8 cellular contexts compared by ENCODE assay signal in the genomic region with DNA sequence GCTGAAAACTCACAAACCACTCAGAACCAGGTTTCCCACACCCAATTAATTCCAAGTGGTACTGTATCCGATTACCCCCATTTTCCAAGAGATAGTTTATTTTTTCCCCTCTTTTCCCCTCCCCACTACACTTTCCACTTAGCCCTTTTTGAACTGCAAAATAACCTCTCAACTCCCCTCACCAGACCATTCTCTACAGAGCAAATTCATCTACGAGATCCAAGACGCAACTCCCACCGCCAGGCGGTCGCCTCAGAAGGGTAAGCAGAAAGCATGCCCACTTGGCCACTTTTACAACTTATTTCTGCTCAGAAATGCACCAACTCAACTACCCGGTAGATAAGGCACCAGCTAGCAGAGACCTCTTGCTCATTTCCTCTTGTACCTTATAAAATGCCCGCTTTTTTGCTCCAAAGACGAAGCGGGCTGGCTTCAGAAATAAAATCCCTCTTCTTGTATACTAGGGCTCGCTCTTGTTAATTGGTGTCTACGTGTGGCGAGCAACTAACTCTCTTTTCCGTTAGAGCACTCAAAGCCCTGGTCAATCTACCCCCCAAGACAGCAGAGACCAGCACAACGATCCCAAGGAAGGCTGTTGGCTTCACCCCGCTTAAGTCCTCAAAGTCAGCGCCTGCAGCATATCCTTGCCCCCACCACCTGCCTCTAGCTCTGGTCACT. TPM values are rescaled to one million over a fixed set of nuclear protein-coding genes. Genes with fewer than 3 reads are reported as not detected.
DNase-seq lines count a peak whose midpoint lies in the region; ATAC-seq and TF ChIP-seq lines count a peak whose summit lies in the region.

No MANE protein-coding gene starts in this region.

- peak overlapping the region; percentile 80 to 91 (median 87) for H3K9ac ChIP-seq in BLaER1 treated with 17β-estradiol and CSF1 and Interleukin-3, amounts not matched to agents 10 nM and 100 nM
- H3K9ac ChIP-seq in HUES6 (ENCODE audit: low read length): peak overlapping the region; percentile 56

- no peak for TF ChIP-seq CTCF in WTC11 (IDR thresholded peaks at IDR 0.05)
- TF ChIP-seq CTCF in mucosa of descending colon (IDR thresholded peaks at IDR 0.05): no peak

- peaks cover 29 to 50% (median 38%) of the 10 kb centered on the region in 10 experiments for H3K4me1 ChIP-seq in BLaER1 treated with 17β-estradiol and CSF1 and Interleukin-3, amounts not matched to agents 10 nM and 100 nM
- H3K4me1 ChIP-seq in HUES6 (ENCODE audit: control insufficient read depth, insufficient read depth, low read length) (peaks cover 6% of the 10 kb centered on the region; the same call in 1 of the 2 replicates), mucosa of descending colon (ENCODE audit: low read depth) (peaks cover 24% of the 10 kb centered on the region)

- H3K4me3 ChIP-seq in BLaER1 treated with 17β-estradiol and CSF1 and Interleukin-3, amounts not matched to agents 10 nM and 100 nM: peak overlapping the region; percentile 76 to 88 (median 82)
- H3K4me3 ChIP-seq in HUES6 (ENCODE audit: low read depth, low read length): peak overlapping the region; percentile 73
- peak overlapping the region; percentile 37 for H3K4me3 ChIP-seq in mucosa of descending colon

- H3K9me3 Mint-ChIP-seq in WTC11: no peaks in the 10 kb centered on the region

- H3K36me3 Mint-ChIP-seq in WTC11: no peaks in the 10 kb centered on the region

- peak overlapping the region; percentile 83 to 92 (median 90) for H3K4me2 ChIP-seq in BLaER1 treated with 17β-estradiol and CSF1 and Interleukin-3, amounts not matched to agents 10 nM and 100 nM

- no peaks in the 10 kb centered on the region for H3K9me3 ChIP-seq in BLaER1 treated with 17β-estradiol and CSF1 and Interleukin-3, amounts not matched to agents 10 nM and 100 nM (replicated peaks in 1 of 11)
- H3K9me3 ChIP-seq in HUES6 (ENCODE audit: control insufficient read depth, insufficient read depth, low read depth, low read length) (no peaks in the 10 kb centered on the region), mucosa of descending colon (no peaks in the 10 kb centered on the region)

- no peak overlapping the region for H3K4me3 Mint-ChIP-seq in WTC11

- intact Hi-C loops in mucosa of descending colon (cut with DNase I, micrococcal nuclease): loop anchor here in 1 of 2 donors (10.0 kb wide), 1 partner anchor 143 kb away; a partner anchor contains a TSS

- no peak overlapping the region for H3K27ac Mint-ChIP-seq in WTC11

- peak; percentile 8 for ATAC-seq in GM19372 (IDR thresholded peaks at IDR 0.05; ENCODE audit: low read depth, unreplicated experiment)
- ATAC-seq in WTC11: peak; percentile 2
- peak; percentile 4 for ATAC-seq in mucosa of descending colon

- 0 out of 2 replicates have a peak, but pooled peaks cover 4% of the 10 kb centered on the region for H3K27me3 Mint-ChIP-seq in WTC11 (ENCODE audit: low read depth)

- DNase-seq in WTC11 (ENCODE audit: low spot score) (peak; percentile 21), mucosa of descending colon (peak in 2 of 3 donors; percentile 41 to 58), substantia nigra (lab: John Stamatoyannopoulos, UW) (peak in 13 of 49 donors; percentile 5 to 66 (median 26)), 8988T (no peak)
- peak; percentile 18 for DNase-seq in effector CD4-positive, alpha-beta T cell

- peaks cover 4% of the 10 kb centered on the region for H3K4me1 Mint-ChIP-seq in WTC11

- POLR2A ChIA-PET in WTC11 (lab: Charles Lee): interaction anchor here (0.9 to 3.9 kb wide), 5 partner anchors 14 to 140 kb away, joined by 3 to 24 read pairs (median 4); a partner anchor contains a TSS

- no peaks in the 10 kb centered on the region for H3K27me3 ChIP-seq in BLaER1 treated with 17β-estradiol and CSF1 and Interleukin-3, amounts not matched to agents 10 nM and 100 nM
- no peaks in the 10 kb centered on the region for H3K27me3 ChIP-seq in HUES6 (ENCODE audit: control insufficient read depth, insufficient read depth, low read length)

- peak overlapping the region; percentile 86 to 96 (median 90); a peak in 21 of 22 replicates for H3K27ac ChIP-seq in BLaER1 treated with 17β-estradiol and CSF1 and Interleukin-3, amounts not matched to agents 10 nM and 100 nM
- H3K27ac ChIP-seq in HUES6 (ENCODE audit: low read depth, low read length): peak overlapping the region; percentile 8; the same call in 1 of the 2 replicates
- H3K27ac ChIP-seq in substantia nigra (ENCODE audit: low read depth, low read length, poor library complexity, severe bottlenecking): peak overlapping the region; percentile 100

- peaks cover 0 to 29% (median 13%) of the 10 kb centered on the region in 11 experiments; a peak in 12 of 22 replicates for H4K20me1 ChIP-seq in BLaER1 treated with 17β-estradiol and CSF1 and Interleukin-3, amounts not matched to agents 10 nM and 100 nM

- peaks cover 0 to 12% (median 7%) of the 10 kb centered on the region in 11 experiments; a peak in 7 of 22 replicates for H3K36me3 ChIP-seq in BLaER1 treated with 17β-estradiol and CSF1 and Interleukin-3, amounts not matched to agents 10 nM and 100 nM
- H3K36me3 ChIP-seq in HUES6 (ENCODE audit: control insufficient read depth, insufficient read depth, low read length): no peaks in the 10 kb centered on the region
- H3K36me3 ChIP-seq in mucosa of descending colon (ENCODE audit: low read depth): no peaks in the 10 kb centered on the region

- CTCF ChIA-PET in WTC11 (lab: Charles Lee): interaction anchor here (0.7 to 1.5 kb wide), 7 partner anchors 11 to 268 kb away, joined by 3 to 5 read pairs (median 3); a partner anchor contains a TSS

TF ChIP-seq in WTC11, 78 proteins besides CTCF, POLR2A, EP300 and RAD21 (continues in another document):
- TF ChIP-seq, protein P1, sequence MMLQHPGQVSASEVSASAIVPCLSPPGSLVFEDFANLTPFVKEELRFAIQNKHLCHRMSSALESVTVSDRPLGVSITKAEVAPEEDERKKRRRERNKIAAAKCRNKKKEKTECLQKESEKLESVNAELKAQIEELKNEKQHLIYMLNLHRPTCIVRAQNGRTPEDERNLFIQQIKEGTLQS (CRISPR knock-in tag; conservative IDR thresholded peaks at IDR 0.05): no peak
- TF ChIP-seq, protein P2, sequence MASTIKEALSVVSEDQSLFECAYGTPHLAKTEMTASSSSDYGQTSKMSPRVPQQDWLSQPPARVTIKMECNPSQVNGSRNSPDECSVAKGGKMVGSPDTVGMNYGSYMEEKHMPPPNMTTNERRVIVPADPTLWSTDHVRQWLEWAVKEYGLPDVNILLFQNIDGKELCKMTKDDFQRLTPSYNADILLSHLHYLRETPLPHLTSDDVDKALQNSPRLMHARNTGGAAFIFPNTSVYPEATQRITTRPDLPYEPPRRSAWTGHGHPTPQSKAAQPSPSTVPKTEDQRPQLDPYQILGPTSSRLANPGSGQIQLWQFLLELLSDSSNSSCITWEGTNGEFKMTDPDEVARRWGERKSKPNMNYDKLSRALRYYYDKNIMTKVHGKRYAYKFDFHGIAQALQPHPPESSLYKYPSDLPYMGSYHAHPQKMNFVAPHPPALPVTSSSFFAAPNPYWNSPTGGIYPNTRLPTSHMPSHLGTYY (CRISPR knock-in tag; IDR thresholded peaks at IDR 0.05): no peak
- no peak for TF ChIP-seq NR2C2 (CRISPR knock-in tag; IDR thresholded peaks at IDR 0.05)
- peak; percentile 36; the same call in 1 of the 2 replicates for TF ChIP-seq MYBL2 (CRISPR knock-in tag; IDR thresholded peaks at IDR 0.05)
- TF ChIP-seq, protein P3, sequence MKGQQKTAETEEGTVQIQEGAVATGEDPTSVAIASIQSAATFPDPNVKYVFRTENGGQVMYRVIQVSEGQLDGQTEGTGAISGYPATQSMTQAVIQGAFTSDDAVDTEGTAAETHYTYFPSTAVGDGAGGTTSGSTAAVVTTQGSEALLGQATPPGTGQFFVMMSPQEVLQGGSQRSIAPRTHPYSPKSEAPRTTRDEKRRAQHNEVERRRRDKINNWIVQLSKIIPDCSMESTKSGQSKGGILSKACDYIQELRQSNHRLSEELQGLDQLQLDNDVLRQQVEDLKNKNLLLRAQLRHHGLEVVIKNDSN (CRISPR knock-in tag; IDR thresholded peaks at IDR 0.05): no peak
- no peak for TF ChIP-seq CREM (CRISPR knock-in tag; IDR thresholded peaks at IDR 0.05)
- TF ChIP-seq, protein P4, sequence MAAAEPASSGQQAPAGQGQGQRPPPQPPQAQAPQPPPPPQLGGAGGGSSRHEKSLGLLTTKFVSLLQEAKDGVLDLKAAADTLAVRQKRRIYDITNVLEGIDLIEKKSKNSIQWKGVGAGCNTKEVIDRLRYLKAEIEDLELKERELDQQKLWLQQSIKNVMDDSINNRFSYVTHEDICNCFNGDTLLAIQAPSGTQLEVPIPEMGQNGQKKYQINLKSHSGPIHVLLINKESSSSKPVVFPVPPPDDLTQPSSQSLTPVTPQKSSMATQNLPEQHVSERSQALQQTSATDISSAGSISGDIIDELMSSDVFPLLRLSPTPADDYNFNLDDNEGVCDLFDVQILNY (CRISPR knock-in tag; IDR thresholded peaks at IDR 0.05): no peak; the same call in 1 of the 2 replicates
- no peak for TF ChIP-seq ZNF416 (CRISPR knock-in tag; IDR thresholded peaks at IDR 0.05)
- no peak for TF ChIP-seq NFE2L1 (CRISPR knock-in tag; IDR thresholded peaks at IDR 0.05)
- TF ChIP-seq ETV6 (CRISPR knock-in tag; IDR thresholded peaks at IDR 0.05): 0 out of 2 replicates have a peak, but pooled peaks have one; percentile 9
- no peak for TF ChIP-seq FOXP1 (CRISPR knock-in tag; IDR thresholded peaks at IDR 0.05; ENCODE audit: borderline replicate concordance)
- TF ChIP-seq TEAD4 (CRISPR knock-in tag; IDR thresholded peaks at IDR 0.05): no peak
- TF ChIP-seq, protein P5, sequence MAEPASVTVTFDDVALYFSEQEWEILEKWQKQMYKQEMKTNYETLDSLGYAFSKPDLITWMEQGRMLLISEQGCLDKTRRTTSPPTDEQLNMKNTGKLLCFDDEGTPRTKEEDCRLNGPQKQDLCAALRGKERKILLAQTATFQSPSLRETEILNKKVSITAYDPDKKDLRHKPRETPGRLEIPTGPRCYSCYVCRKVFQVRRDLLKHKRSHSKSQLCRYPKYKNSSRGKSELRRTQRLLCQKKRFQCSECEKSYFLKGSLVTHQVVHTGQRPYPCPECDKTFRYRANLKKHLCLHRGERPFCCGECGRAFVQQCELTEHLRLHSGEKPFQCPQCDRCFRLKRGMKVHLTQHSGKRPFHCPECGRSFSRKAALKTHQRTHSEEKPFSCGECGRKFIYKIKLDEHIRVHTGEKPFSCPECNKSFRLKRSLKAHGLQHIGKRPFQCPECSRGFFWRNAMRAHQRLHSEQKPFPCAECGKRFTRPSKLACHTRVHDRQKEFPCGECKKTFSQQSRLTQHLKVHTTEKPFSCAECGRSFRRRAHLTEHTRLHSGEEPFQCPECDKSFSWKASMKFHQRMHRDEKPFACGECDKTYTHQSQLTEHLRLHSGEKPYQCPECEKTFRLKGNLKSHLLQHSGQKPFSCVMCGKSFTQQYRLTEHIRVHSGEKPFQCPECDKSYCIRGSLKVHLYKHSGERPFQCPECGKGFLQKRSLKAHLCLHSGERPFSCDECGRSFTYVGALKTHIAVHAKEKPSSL (CRISPR knock-in tag; conservative IDR thresholded peaks at IDR 0.05): no peak

RNA-seq across cellular contexts. Expression of a gene that starts 0.9 kb away (rescaled TPM):
- total RNA-seq in WTC11 (2021) (54.0 to 57.0 TPM (median 55.1 TPM) in 3 replicates), mucosa of descending colon (10 to 100 TPM; 32.9 to 45.6 (median 40.6) TPM)

Comparison
In these comparisons a context has a peak if more than half of its experiments do, and no peak if none do; other contexts are left out.
1. H3K27ac ChIP-seq: peak in every context shown above with its lines; median percentile 100 in substantia nigra; 90 in BLaER1 treated with 17β-estradiol and CSF1 and Interleukin-3, amounts not matched to agents 10 nM and 100 nM; 8 in HUES6.